In the genomic region with DNA sequence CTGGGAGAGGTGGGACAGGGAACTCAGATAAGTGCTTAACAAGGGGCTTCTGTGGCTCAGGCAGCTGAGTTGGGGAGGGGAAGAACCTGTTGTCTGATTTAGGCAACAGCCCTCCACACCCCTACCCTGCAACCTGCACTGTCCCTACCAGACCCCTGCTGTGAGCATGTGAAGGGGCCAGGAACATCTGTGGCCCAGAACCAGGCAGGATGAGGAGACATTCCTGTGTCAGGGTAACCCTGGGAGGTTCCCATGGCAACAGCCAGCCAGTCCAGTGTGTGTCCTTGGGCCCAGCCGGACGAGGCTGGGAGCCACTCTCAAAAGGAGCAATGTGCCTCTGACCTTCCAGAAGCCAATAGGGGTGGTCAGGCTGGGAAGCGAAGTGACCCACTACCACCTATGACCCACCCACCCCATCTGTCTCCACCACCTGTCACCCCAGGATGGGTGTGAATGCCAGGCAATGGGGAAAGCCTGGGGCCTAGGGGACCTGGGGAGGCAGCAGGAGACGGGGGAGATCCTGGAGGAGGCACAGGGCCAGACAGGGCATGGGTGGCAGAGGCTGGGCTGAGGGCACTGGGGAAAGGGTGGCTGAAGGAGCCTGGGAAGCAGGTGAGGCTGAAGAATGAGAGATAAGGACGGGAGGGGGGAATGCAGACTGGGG, we compare ENCODE assay signal across 8 cellular contexts. TPM values are rescaled to one million over a fixed set of nuclear protein-coding genes. Genes with fewer than 3 reads are reported as not detected.
A peak's percentile ranks its signal among the peaks of the same experiment; 100 is the strongest.
DNase-seq lines count a peak whose midpoint lies in the region; TF ChIP-seq lines count a peak whose summit lies in the region.

No MANE protein-coding gene starts in this region.

- H3K4me3 ChIP-seq in SU-DHL-6 (ENCODE audit: insufficient read depth, low read length, poor library complexity, severe bottlenecking) (peak overlapping the region; percentile 42), esophagus muscularis mucosa (no peak overlapping the region), subcutaneous abdominal adipose tissue (ENCODE audit: low read depth in 1 of 5, low read length in 5 of 5) (no peak overlapping the region)

- no peaks in the 10 kb centered on the region for H4K20me1 ChIP-seq in SU-DHL-6 (ENCODE audit: low read depth, low read length)

- peak overlapping the region; percentile 60 for H3K4me2 ChIP-seq in SU-DHL-6 (ENCODE audit: low read depth, low read length, poor library complexity, severe bottlenecking)

- no peak for TF ChIP-seq POLR2A in esophagus muscularis mucosa (IDR thresholded peaks at IDR 0.05; ENCODE audit: low read depth)

- H3K4me1 ChIP-seq in esophagus muscularis mucosa (peaks cover 50 to 66% (median 63%) of the 10 kb centered on the region in 4 donors), subcutaneous abdominal adipose tissue (ENCODE audit: control insufficient read depth in 5 of 5, insufficient read depth in 5 of 5, low read length in 5 of 5) (peaks cover 21 to 77% (median 73%) of the 10 kb centered on the region in 5 donors)

- H3K27me3 ChIP-seq in SU-DHL-6 (ENCODE audit: low read length) (no peaks in the 10 kb centered on the region), esophagus muscularis mucosa (no peaks in the 10 kb centered on the region), subcutaneous abdominal adipose tissue (ENCODE audit: control insufficient read depth in 5 of 5, insufficient read depth in 4 of 5, low read length in 5 of 5) (no peaks in the 10 kb centered on the region)

- no peak overlapping the region for H2AFZ ChIP-seq in SU-DHL-6 (ENCODE audit: low read depth, low read length, severe bottlenecking)

- peak overlapping the region; percentile 60 for H3K9ac ChIP-seq in SU-DHL-6 (ENCODE audit: low read length)
- H3K9ac ChIP-seq in subcutaneous abdominal adipose tissue (ENCODE audit: low read length in 5 of 5), result peak overlapping the region; percentile 45 to 63 (median 52)

- no peaks in the 10 kb centered on the region for H3K27me3 Mint-ChIP-seq in activated T-cell treated with anti-CD3 and anti-CD28 coated beads, Interleukin-2, amount 50 U/mL, for 24 hours

- TF ChIP-seq CTCF in SU-DHL-6 (IDR thresholded peaks at IDR 0.05; ENCODE audit: insufficient read depth, low read length, poor library complexity, severe bottlenecking), result no peak
- TF ChIP-seq CTCF in esophagus muscularis mucosa (IDR thresholded peaks at IDR 0.05), result no peak

- no peaks in the 10 kb centered on the region for H3K9me2 ChIP-seq in SU-DHL-6 (replicated peaks; ENCODE audit: insufficient read depth, low read length)

- peaks cover 64% of the 10 kb centered on the region for H3K4me1 Mint-ChIP-seq in activated T-cell treated with anti-CD3 and anti-CD28 coated beads, Interleukin-2, amount 50 U/mL, for 24 hours (ENCODE audit: low read depth)

- H3K4me3 Mint-ChIP-seq in activated T-cell treated with anti-CD3 and anti-CD28 coated beads, Interleukin-2, amount 50 U/mL, for 24 hours, result no peak overlapping the region

- H3K27ac Mint-ChIP-seq in activated T-cell treated with anti-CD3 and anti-CD28 coated beads, Interleukin-2, amount 50 U/mL, for 24 hours, result peak overlapping the region; percentile 91

- WGBS in esophagus muscularis mucosa, result 79% methylated on average over 3 of the region's 5 CpGs

- peaks cover 18% of the 10 kb centered on the region for H3K36me3 Mint-ChIP-seq in activated T-cell treated with anti-CD3 and anti-CD28 coated beads, Interleukin-2, amount 50 U/mL, for 24 hours (ENCODE audit: low read depth)

- no peak for TF ChIP-seq EP300 in esophagus muscularis mucosa (IDR thresholded peaks at IDR 0.05)

- no peaks in the 10 kb centered on the region for H3K36me3 ChIP-seq in SU-DHL-6 (ENCODE audit: low read length)
- peaks cover 0 to 23% (median 14%) of the 10 kb centered on the region in 4 donors for H3K36me3 ChIP-seq in esophagus muscularis mucosa
- peaks cover 0 to 15% (median 6%) of the 10 kb centered on the region in 5 donors for H3K36me3 ChIP-seq in subcutaneous abdominal adipose tissue (ENCODE audit: control insufficient read depth in 5 of 5, insufficient read depth in 5 of 5, low read length in 5 of 5)

- H3K9me3 ChIP-seq in SU-DHL-6 (ENCODE audit: insufficient read depth, low read length) (no peaks in the 10 kb centered on the region), esophagus muscularis mucosa (no peaks in the 10 kb centered on the region), subcutaneous abdominal adipose tissue (ENCODE audit: control insufficient read depth in 5 of 5, low read length in 5 of 5) (no peaks in the 10 kb centered on the region)

- H3K9me3 Mint-ChIP-seq in activated T-cell treated with anti-CD3 and anti-CD28 coated beads, Interleukin-2, amount 50 U/mL, for 24 hours, result no peaks in the 10 kb centered on the region

- DNase-seq in activated T-cell treated with anti-CD3 and anti-CD28 coated beads, Interleukin-2, amount 50 U/mL, for 24 hours, result no peak
- DNase-seq in activated T-cell treated with anti-CD3 and anti-CD28 coated beads, Interleukin-2, amount 50 U/mL, for 48 hours, result no peak
- DNase-seq in esophagus muscularis mucosa (ENCODE audit: extremely low spot score) (no peak), SKM-1 (lab: John Stamatoyannopoulos, UW; ENCODE audit: unreplicated experiment) (no peak), OCI-M2 (lab: John Stamatoyannopoulos, UW; ENCODE audit: unreplicated experiment) (no peak), AG20443 (ENCODE audit: low spot score) (no peak)

- intact Hi-C loops in esophagus muscularis mucosa (cut with DNase I), result no loop called here

- H3K27ac ChIP-seq in SU-DHL-6 (ENCODE audit: low read depth, low read length) (peak overlapping the region; percentile 88), esophagus muscularis mucosa (replicated peaks in 1 of 4) (peak overlapping the region; percentile 25 to 97 (median 44)), subcutaneous abdominal adipose tissue (ENCODE audit: low read depth, low read length) (peak overlapping the region; percentile 74)

- H3F3A ChIP-seq in SU-DHL-6 (ENCODE audit: insufficient read depth), result peaks cover 15% of the 10 kb centered on the region

- no peaks in the 10 kb centered on the region for H3K79me2 ChIP-seq in SU-DHL-6 (ENCODE audit: insufficient read depth, low read length)

RNA-seq across cellular contexts. Expression of gene PMVK, which starts 4.9 kb away (rescaled TPM):
- 10 to 100 TPM; 15.9 to 26.2 (median 20.0) TPM for total RNA-seq in esophagus muscularis mucosa

RNA-seq across cellular contexts. Expression of gene PBXIP1, which starts 14.4 kb away (rescaled TPM):
- 100 to 1,000 TPM; 192 to 309 (median 238) TPM for total RNA-seq in esophagus muscularis mucosa

RNA-seq across cellular contexts. Expression of gene PYGO2, which starts 20.1 kb away (rescaled TPM):
- total RNA-seq in esophagus muscularis mucosa, result 10 to 100 TPM; 20.2 to 35.3 (median 27.7) TPM

RNA-seq across cellular contexts. Expression of gene SHC1, which starts 29.1 kb away (rescaled TPM):
- 100 to 1,000 TPM in 1 of 4 donors, 10 to 100 TPM in 3; 60.6 to 101 (median 93.4) TPM for total RNA-seq in esophagus muscularis mucosa

RNA-seq across cellular contexts. Expression of gene CKS1B, which starts 33.0 kb away (rescaled TPM):
- total RNA-seq in esophagus muscularis mucosa, result 10 to 100 TPM; 11.6 to 21.5 (median 18.8) TPM
